8 cellular contexts compared by ENCODE assay signal in the genomic region with DNA sequence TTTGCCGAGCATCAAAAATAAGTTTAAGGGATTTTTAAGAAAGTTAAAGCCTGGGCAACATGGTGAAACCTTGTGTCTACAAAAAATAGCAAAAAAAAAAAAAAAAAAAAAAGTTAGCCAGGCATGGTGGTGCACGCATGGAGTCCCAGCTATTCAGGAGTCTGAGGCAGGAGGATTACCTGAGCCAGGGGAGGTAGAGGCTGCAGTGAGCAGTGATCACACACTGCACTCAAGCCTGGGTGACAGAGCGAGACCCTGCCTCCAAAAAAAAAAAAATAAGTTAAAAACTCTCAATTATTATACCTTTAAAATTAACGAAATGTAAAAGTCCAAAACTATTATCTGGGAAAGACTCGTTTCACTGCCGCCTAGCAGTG. TPM values are rescaled to one million over a fixed set of nuclear protein-coding genes. Genes with fewer than 3 reads are reported as not detected.
DNase-seq lines count a peak whose midpoint lies in the region; ATAC-seq and TF ChIP-seq lines count a peak whose summit lies in the region.

No MANE protein-coding gene starts in this region.

- no peak for DNase-seq in activated T-cell treated with anti-CD3 and anti-CD28 coated beads, Interleukin-2, amount 50 U/mL, for 72 hours
- DNase-seq in activated T-cell treated with anti-CD3 and anti-CD28 coated beads for 4 hours (no peak), adrenal gland (no peak), tibial nerve (ENCODE audit: low spot score in 2 of 2) (no peak)
- no peak for DNase-seq in stimulated activated CD4-positive, alpha-beta T cell treated with anti-CD3 and anti-CD28 coated beads, Interleukin-12 subunit alpha, Interleukin-12 subunit beta, amount 100 ng/mL, for 4 hours
- DNase-seq in stimulated activated CD4-positive, alpha-beta T cell treated with anti-CD3 and anti-CD28 coated beads, Interleukin-4, amount 100 ng/mL, for 24 hours, result no peak

- ATAC-seq in activated T-cell treated with anti-CD3 and anti-CD28 coated beads, Interleukin-2, amount 50 U/mL, for 72 hours (replicated peaks in 1 of 2), result no peak
- ATAC-seq in HG02981 (IDR thresholded peaks at IDR 0.05; ENCODE audit: unreplicated experiment), result no peak

- no peaks in the 10 kb centered on the region for H3K9me3 Mint-ChIP-seq in activated T-cell treated with anti-CD3 and anti-CD28 coated beads, Interleukin-2, amount 50 U/mL, for 72 hours

- peaks cover 0 to 8% of the 10 kb centered on the region in 2 donors for H3K36me3 ChIP-seq in adrenal gland (replicated peaks in 1 of 2)
- peaks cover 0 to 2% (median 0%) of the 10 kb centered on the region in 4 donors for H3K36me3 ChIP-seq in liver (ENCODE audit: control insufficient read depth in 4 of 4, insufficient read depth in 3 of 4, low read depth in 1 of 4, low read length in 3 of 4)
- no peaks in the 10 kb centered on the region for H3K36me3 ChIP-seq in tibial nerve

- no peak for TF ChIP-seq CTCF in adrenal gland (IDR thresholded peaks at IDR 0.05)
- TF ChIP-seq CTCF in liver (IDR thresholded peaks at IDR 0.05; ENCODE audit: low read depth, low read length, missing input control), result no peak
- TF ChIP-seq CTCF in tibial nerve (IDR thresholded peaks at IDR 0.05), result no peak

- H3K9me3 ChIP-seq in adrenal gland (replicated peaks in 1 of 3) (no peaks in the 10 kb centered on the region), liver (ENCODE audit: control insufficient read depth in 4 of 4, low read length in 3 of 4) (no peaks in the 10 kb centered on the region), tibial nerve (no peaks in the 10 kb centered on the region)

- TF ChIP-seq RAD21 in liver (IDR thresholded peaks at IDR 0.05), result no peak

- peaks cover 0 to 47% of the 10 kb centered on the region in 2 donors for H3K4me1 ChIP-seq in adrenal gland (replicated peaks in 1 of 2)
- H3K4me1 ChIP-seq in liver (ENCODE audit: control insufficient read depth in 4 of 4, insufficient read depth in 4 of 4, low read length in 3 of 4), result peaks cover 6 to 46% (median 39%) of the 10 kb centered on the region in 4 donors
- H3K4me1 ChIP-seq in tibial nerve, result peaks cover 0 to 59% (median 17%) of the 10 kb centered on the region in 4 donors

- H3K9ac ChIP-seq in liver (ENCODE audit: low read depth in 1 of 2, low read length in 2 of 2), result peak overlapping the region; percentile 36 to 92

- H3K27me3 Mint-ChIP-seq in activated T-cell treated with anti-CD3 and anti-CD28 coated beads, Interleukin-2, amount 50 U/mL, for 72 hours (ENCODE audit: low read depth), result no peaks in the 10 kb centered on the region

- no peak for TF ChIP-seq EP300 in tibial nerve (IDR thresholded peaks at IDR 0.05)

- 20 to 25% (median 22%) methylated on average over 6 of the region's 6 CpGs for WGBS in adrenal gland, 4 donors
- 11% methylated on average over 6 of the region's 6 CpGs for WGBS in liver
- WGBS in tibial nerve, 2 donors, result 14 to 25% methylated on average over 6 of the region's 6 CpGs

- H3K27ac Mint-ChIP-seq in activated T-cell treated with anti-CD3 and anti-CD28 coated beads, Interleukin-2, amount 50 U/mL, for 72 hours, result peak overlapping the region; percentile 95

- peaks cover 5 to 16% of the 10 kb centered on the region in 2 donors for H3K36me3 Mint-ChIP-seq in activated T-cell treated with anti-CD3 and anti-CD28 coated beads, Interleukin-2, amount 50 U/mL, for 72 hours (ENCODE audit: insufficient read depth in 2 of 2)

- peak overlapping the region; percentile 90 to 96 for H3K4me3 Mint-ChIP-seq in activated T-cell treated with anti-CD3 and anti-CD28 coated beads, Interleukin-2, amount 50 U/mL, for 72 hours

- H3K4me3 ChIP-seq in adrenal gland, result peak overlapping the region in 2 of 4 donors; percentile 78 to 100
- peak overlapping the region; percentile 70 to 99 (median 92) for H3K4me3 ChIP-seq in liver (ENCODE audit: low read depth in 1 of 3, low read length in 3 of 3)
- H3K4me3 ChIP-seq in tibial nerve, result peak overlapping the region; percentile 70 to 96 (median 88)

- no peaks in the 10 kb centered on the region for H3K27me3 ChIP-seq in adrenal gland
- no peaks in the 10 kb centered on the region for H3K27me3 ChIP-seq in liver (ENCODE audit: control insufficient read depth in 4 of 4, insufficient read depth in 4 of 4, low read length in 3 of 4)
- H3K27me3 ChIP-seq in tibial nerve, result no peaks in the 10 kb centered on the region

- intact Hi-C loops in adrenal gland (cut with DNase I), result no loop called here

- TF ChIP-seq POLR2A in adrenal gland (IDR thresholded peaks at IDR 0.05) (no peak), tibial nerve (IDR thresholded peaks at IDR 0.05) (no peak)

- H3K27ac ChIP-seq in adrenal gland (peak overlapping the region; percentile 81 to 100 (median 96)), liver (ENCODE audit: low read depth in 1 of 2, low read length in 2 of 2) (peak overlapping the region; percentile 91 to 94), tibial nerve (peak overlapping the region in 3 of 4 donors; percentile 87 to 95 (median 91))

- H3K4me1 Mint-ChIP-seq in activated T-cell treated with anti-CD3 and anti-CD28 coated beads, Interleukin-2, amount 50 U/mL, for 72 hours (ENCODE audit: low read depth), result peaks cover 57% of the 10 kb centered on the region

TF ChIP-seq in liver, 16 proteins besides CTCF, POLR2A, EP300 and RAD21:
- TF ChIP-seq GABPA (IDR thresholded peaks at IDR 0.05 in 1 of 2, conservative IDR thresholded peaks at IDR 0.05 in 1 of 2) (no peak), HNF4A (conservative IDR thresholded peaks at IDR 0.05) (no peak), TAF1 (conservative IDR thresholded peaks at IDR 0.05) (no peak), SP1 (IDR thresholded peaks at IDR 0.05) (no peak), YY1 (IDR thresholded peaks at IDR 0.05) (no peak), EGR1 (IDR thresholded peaks at IDR 0.05; ENCODE audit: low read depth in 2 of 2) (no peak), FOXA1 (IDR thresholded peaks at IDR 0.05) (no peak), NR2F2 (IDR thresholded peaks at IDR 0.05) (no peak), HNF4G (IDR thresholded peaks at IDR 0.05) (no peak), FOXA2 (IDR thresholded peaks at IDR 0.05) (no peak)
- TF ChIP-seq, protein P1, sequence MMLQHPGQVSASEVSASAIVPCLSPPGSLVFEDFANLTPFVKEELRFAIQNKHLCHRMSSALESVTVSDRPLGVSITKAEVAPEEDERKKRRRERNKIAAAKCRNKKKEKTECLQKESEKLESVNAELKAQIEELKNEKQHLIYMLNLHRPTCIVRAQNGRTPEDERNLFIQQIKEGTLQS (IDR thresholded peaks at IDR 0.05), result no peak
- TF ChIP-seq, protein P2, sequence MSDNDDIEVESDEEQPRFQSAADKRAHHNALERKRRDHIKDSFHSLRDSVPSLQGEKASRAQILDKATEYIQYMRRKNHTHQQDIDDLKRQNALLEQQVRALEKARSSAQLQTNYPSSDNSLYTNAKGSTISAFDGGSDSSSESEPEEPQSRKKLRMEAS (IDR thresholded peaks at IDR 0.05), result no peak
- TF ChIP-seq, protein P3, sequence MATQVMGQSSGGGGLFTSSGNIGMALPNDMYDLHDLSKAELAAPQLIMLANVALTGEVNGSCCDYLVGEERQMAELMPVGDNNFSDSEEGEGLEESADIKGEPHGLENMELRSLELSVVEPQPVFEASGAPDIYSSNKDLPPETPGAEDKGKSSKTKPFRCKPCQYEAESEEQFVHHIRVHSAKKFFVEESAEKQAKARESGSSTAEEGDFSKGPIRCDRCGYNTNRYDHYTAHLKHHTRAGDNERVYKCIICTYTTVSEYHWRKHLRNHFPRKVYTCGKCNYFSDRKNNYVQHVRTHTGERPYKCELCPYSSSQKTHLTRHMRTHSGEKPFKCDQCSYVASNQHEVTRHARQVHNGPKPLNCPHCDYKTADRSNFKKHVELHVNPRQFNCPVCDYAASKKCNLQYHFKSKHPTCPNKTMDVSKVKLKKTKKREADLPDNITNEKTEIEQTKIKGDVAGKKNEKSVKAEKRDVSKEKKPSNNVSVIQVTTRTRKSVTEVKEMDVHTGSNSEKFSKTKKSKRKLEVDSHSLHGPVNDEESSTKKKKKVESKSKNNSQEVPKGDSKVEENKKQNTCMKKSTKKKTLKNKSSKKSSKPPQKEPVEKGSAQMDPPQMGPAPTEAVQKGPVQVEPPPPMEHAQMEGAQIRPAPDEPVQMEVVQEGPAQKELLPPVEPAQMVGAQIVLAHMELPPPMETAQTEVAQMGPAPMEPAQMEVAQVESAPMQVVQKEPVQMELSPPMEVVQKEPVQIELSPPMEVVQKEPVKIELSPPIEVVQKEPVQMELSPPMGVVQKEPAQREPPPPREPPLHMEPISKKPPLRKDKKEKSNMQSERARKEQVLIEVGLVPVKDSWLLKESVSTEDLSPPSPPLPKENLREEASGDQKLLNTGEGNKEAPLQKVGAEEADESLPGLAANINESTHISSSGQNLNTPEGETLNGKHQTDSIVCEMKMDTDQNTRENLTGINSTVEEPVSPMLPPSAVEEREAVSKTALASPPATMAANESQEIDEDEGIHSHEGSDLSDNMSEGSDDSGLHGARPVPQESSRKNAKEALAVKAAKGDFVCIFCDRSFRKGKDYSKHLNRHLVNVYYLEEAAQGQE (IDR thresholded peaks at IDR 0.05), result no peak
- TF ChIP-seq, protein P4, sequence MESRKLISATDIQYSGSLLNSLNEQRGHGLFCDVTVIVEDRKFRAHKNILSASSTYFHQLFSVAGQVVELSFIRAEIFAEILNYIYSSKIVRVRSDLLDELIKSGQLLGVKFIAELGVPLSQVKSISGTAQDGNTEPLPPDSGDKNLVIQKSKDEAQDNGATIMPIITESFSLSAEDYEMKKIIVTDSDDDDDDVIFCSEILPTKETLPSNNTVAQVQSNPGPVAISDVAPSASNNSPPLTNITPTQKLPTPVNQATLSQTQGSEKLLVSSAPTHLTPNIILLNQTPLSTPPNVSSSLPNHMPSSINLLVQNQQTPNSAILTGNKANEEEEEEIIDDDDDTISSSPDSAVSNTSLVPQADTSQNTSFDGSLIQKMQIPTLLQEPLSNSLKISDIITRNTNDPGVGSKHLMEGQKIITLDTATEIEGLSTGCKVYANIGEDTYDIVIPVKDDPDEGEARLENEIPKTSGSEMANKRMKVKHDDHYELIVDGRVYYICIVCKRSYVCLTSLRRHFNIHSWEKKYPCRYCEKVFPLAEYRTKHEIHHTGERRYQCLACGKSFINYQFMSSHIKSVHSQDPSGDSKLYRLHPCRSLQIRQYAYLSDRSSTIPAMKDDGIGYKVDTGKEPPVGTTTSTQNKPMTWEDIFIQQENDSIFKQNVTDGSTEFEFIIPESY (IDR thresholded peaks at IDR 0.05), result no peak

RNA-seq across cellular contexts. Expression of a gene that starts 1.2 kb away (rescaled TPM):
- 10 to 100 TPM; 64.9 to 88.0 TPM for total RNA-seq in activated T-cell treated with anti-CD3 and anti-CD28 coated beads, Interleukin-2, amount 50 U/mL, for 72 hours
- total RNA-seq in adrenal gland (100 to 1,000 TPM in 2 of 8 donors, 10 to 100 TPM in 6; 48.2 to 210 (median 91.9) TPM), liver (100 to 1,000 TPM in 1 of 2 donors, 10 to 100 TPM in 1; 91.9 to 173 TPM), tibial nerve (10 to 100 TPM; 61.0 to 80.6 (median 72.2) TPM)
- polyA plus RNA-seq in adrenal gland (100 to 1,000 TPM in 1 of 3 donors, 10 to 100 TPM in 2; 48.1 to 168 (median 55.0) TPM), liver (100 to 1,000 TPM; 140 to 154 TPM)

RNA-seq across cellular contexts. Expression of a gene that starts 35.0 kb away (rescaled TPM):
- 10 to 100 TPM; 12.9 to 17.9 TPM for total RNA-seq in activated T-cell treated with anti-CD3 and anti-CD28 coated beads, Interleukin-2, amount 50 U/mL, for 72 hours
- 10 to 100 TPM; 23.2 to 56.7 (median 43.9) TPM for total RNA-seq in adrenal gland
- polyA plus RNA-seq in adrenal gland, result 10 to 100 TPM; 19.8 to 32.4 (median 28.3) TPM
- total RNA-seq in liver, result 10 to 100 TPM; 10.3 to 10.7 TPM
- 1 to 10 TPM; 4.9 to 6.6 TPM for polyA plus RNA-seq in liver
- 10 to 100 TPM; 12.6 to 25.8 (median 18.0) TPM for total RNA-seq in tibial nerve
